In genomic region chr2:88755836-88756235, GRCh38 we compare ENCODE assay signal across 21 cellular contexts.
A peak's percentile ranks its signal among the peaks of the same experiment; 100 is the strongest.
DNase-seq lines count a peak whose midpoint lies in the region; ATAC-seq, FAIRE-seq and TF ChIP-seq lines count a peak whose summit lies in the region.
"Had no signal": no experiment of that assay in that cellular context is flagged by ENCODE, and none has a peak within 500 bp of the region (broad histone marks: within the 10 kb centered on the region; RNA-seq: fewer than 3 reads in every experiment).

No MANE protein-coding gene starts in this region.

- H2AFZ ChIP-seq in KMS-11 (ENCODE audit: low read depth) = no peak overlapping the region

- CTCF ChIA-PET in WTC11 (lab: Charles Lee) = no interaction called here

- H3K4me3 Mint-ChIP-seq in activated naive CD8-positive, alpha-beta T cell = no peak overlapping the region
- H3K4me3 Mint-ChIP-seq in activated naive CD8-positive, alpha-beta T cell treated with anti-CD3 and anti-CD28 coated beads, Interleukin-2, amount 50 U/mL, for 24 hours = no peak overlapping the region
- H3K4me3 Mint-ChIP-seq in WTC11 (no peak overlapping the region), glutamatergic neuron (ENCODE audit: unreplicated experiment) (no peak overlapping the region)
- H3K4me3 Mint-ChIP-seq in naive thymus-derived CD8-positive, alpha-beta T cell = no peak overlapping the region
- H3K4me3 Mint-ChIP-seq: CD8-positive, alpha-beta memory T cell; HFFc6 had no signal

- ATAC-seq in activated naive CD8-positive, alpha-beta T cell treated with anti-CD3 and anti-CD28 coated beads, Interleukin-2, amount 50 U/mL, for 24 hours = no peak
- ATAC-seq in WTC11 (peak; percentile 48), GM21619 (IDR thresholded peaks at IDR 0.05; ENCODE audit: unreplicated experiment) (no peak)
- ATAC-seq in naive thymus-derived CD8-positive, alpha-beta T cell = no peak

- H3K4me1 Mint-ChIP-seq in activated naive CD8-positive, alpha-beta T cell (ENCODE audit: low read depth) = peaks cover 50% of the 10 kb centered on the region
- H3K4me1 Mint-ChIP-seq in activated naive CD8-positive, alpha-beta T cell treated with anti-CD3 and anti-CD28 coated beads, Interleukin-2, amount 50 U/mL, for 24 hours = peaks cover 36% of the 10 kb centered on the region
- H3K4me1 Mint-ChIP-seq in WTC11 (no peaks in the 10 kb centered on the region; the same call in 1 of the 2 replicates), glutamatergic neuron (ENCODE audit: low read depth, unreplicated experiment) (no peaks in the 10 kb centered on the region)
- peaks cover 14 to 64% (median 40%) of the 10 kb centered on the region in 4 donors for H3K4me1 Mint-ChIP-seq in naive thymus-derived CD8-positive, alpha-beta T cell

- peaks cover 14% of the 10 kb centered on the region; the same call in 1 of the 2 replicates for H3K79me2 ChIP-seq in KMS-11 (ENCODE audit: insufficient read depth, low read depth)

- POLR2A ChIA-PET in WTC11 (lab: Charles Lee) = no interaction called here
- POLR2A ChIA-PET in naive thymus-derived CD8-positive, alpha-beta T cell (lab: Charles Lee) = no interaction called here

- H4K20me1 ChIP-seq in KMS-11 (ENCODE audit: insufficient read depth) = no peaks in the 10 kb centered on the region

- peak overlapping the region; percentile 61 for H3K27ac Mint-ChIP-seq in activated naive CD8-positive, alpha-beta T cell
- H3K27ac Mint-ChIP-seq in activated naive CD8-positive, alpha-beta T cell treated with anti-CD3 and anti-CD28 coated beads, Interleukin-2, amount 50 U/mL, for 24 hours = no peak overlapping the region
- H3K27ac Mint-ChIP-seq in WTC11 (no peak overlapping the region), glutamatergic neuron (ENCODE audit: unreplicated experiment) (no peak overlapping the region)
- H3K27ac Mint-ChIP-seq in naive thymus-derived CD8-positive, alpha-beta T cell = peak overlapping the region; percentile 45 to 92 (median 86)
- H3K27ac Mint-ChIP-seq: HFFc6 had no signal

- peaks cover 82% of the 10 kb centered on the region for H3K4me1 ChIP-seq in KMS-11 (ENCODE audit: low read depth, poor library complexity, severe bottlenecking)
- H3K4me1 ChIP-seq: lower lobe of right lung, tibial artery had no signal

- no peak for FAIRE-seq in frontal cortex (lab: Jason Lieb, UNC)
- FAIRE-seq: endometrium, kidney had no signal

- no peak for DNase-seq in activated naive CD8-positive, alpha-beta T cell treated with anti-CD3 and anti-CD28 coated beads, Interleukin-2, amount 50 U/mL, for 24 hours
- DNase-seq in WTC11 (ENCODE audit: low spot score) (no peak), frontal cortex (ENCODE audit: low spot score in 2 of 2) (no peak), glutamatergic neuron (no peak)
- DNase-seq in naive thymus-derived CD8-positive, alpha-beta T cell = no peak
- DNase-seq: activated CD4-positive, alpha-beta T cell treated with anti-CD3 and anti-CD28 coated beads, Interleukin-2, amount 50 U/mL, for 48 hours; CD8-positive, alpha-beta memory T cell; DMS153; GDM1; HFFc6; lower lobe of right lung; NCI-H187; Right ventricle myocardium superior; stimulated activated CD4-positive, alpha-beta T cell treated with anti-CD3 and anti-CD28 coated beads, Interleukin-2, amount 100 ng/mL, for 48 hours; stimulated activated naive CD4-positive, alpha-beta T cell treated with Interleukin-2 at 50 U/mL for 16 hours; tibial artery had no signal

- no peaks in the 10 kb centered on the region; the same call in 1 of the 2 replicates for H3K36me3 ChIP-seq in KMS-11 (ENCODE audit: insufficient read depth)

- H3K27me3 ChIP-seq in KMS-11 (ENCODE audit: insufficient read depth, low read depth) = no peaks in the 10 kb centered on the region
- H3K27me3 ChIP-seq: tibial artery had no signal

- H3K36me3 Mint-ChIP-seq in activated naive CD8-positive, alpha-beta T cell = peaks cover 29% of the 10 kb centered on the region
- H3K36me3 Mint-ChIP-seq in activated naive CD8-positive, alpha-beta T cell treated with anti-CD3 and anti-CD28 coated beads, Interleukin-2, amount 50 U/mL, for 24 hours (ENCODE audit: low read depth) = peaks cover 59% of the 10 kb centered on the region
- peaks cover 32% of the 10 kb centered on the region for H3K36me3 Mint-ChIP-seq in WTC11
- H3K36me3 Mint-ChIP-seq in naive thymus-derived CD8-positive, alpha-beta T cell = peaks cover 15 to 48% (median 42%) of the 10 kb centered on the region in 3 donors
- peaks cover 20% of the 10 kb centered on the region for H3K36me3 Mint-ChIP-seq in glutamatergic neuron (ENCODE audit: unreplicated experiment)

- H3K9ac ChIP-seq in KMS-11 = peak overlapping the region; percentile 85

- peaks cover 5% of the 10 kb centered on the region for H3K9me3 Mint-ChIP-seq in activated naive CD8-positive, alpha-beta T cell (ENCODE audit: low read depth)
- H3K9me3 Mint-ChIP-seq in activated naive CD8-positive, alpha-beta T cell treated with anti-CD3 and anti-CD28 coated beads, Interleukin-2, amount 50 U/mL, for 24 hours = peaks cover 14% of the 10 kb centered on the region
- peaks cover 35% of the 10 kb centered on the region for H3K9me3 Mint-ChIP-seq in WTC11
- H3K9me3 Mint-ChIP-seq in naive thymus-derived CD8-positive, alpha-beta T cell = peaks cover 0 to 28% (median 11%) of the 10 kb centered on the region in 9 donors
- peaks cover 8% of the 10 kb centered on the region for H3K9me3 Mint-ChIP-seq in glutamatergic neuron (ENCODE audit: unreplicated experiment)

- H3K27ac ChIP-seq in KMS-11 = peak overlapping the region; percentile 98
- H3K27ac ChIP-seq: lower lobe of right lung, tibial artery had no signal

- H3K27me3 Mint-ChIP-seq in activated naive CD8-positive, alpha-beta T cell = no peaks in the 10 kb centered on the region
- H3K27me3 Mint-ChIP-seq in activated naive CD8-positive, alpha-beta T cell treated with anti-CD3 and anti-CD28 coated beads, Interleukin-2, amount 50 U/mL, for 24 hours = no peaks in the 10 kb centered on the region
- H3K27me3 Mint-ChIP-seq in WTC11 (ENCODE audit: low read depth) (peaks cover 10% of the 10 kb centered on the region; the same call in 1 of the 2 replicates), glutamatergic neuron (ENCODE audit: unreplicated experiment) (no peaks in the 10 kb centered on the region)
- H3K27me3 Mint-ChIP-seq in naive thymus-derived CD8-positive, alpha-beta T cell = no peaks in the 10 kb centered on the region
- H3K27me3 Mint-ChIP-seq: CD8-positive, alpha-beta memory T cell had no signal

- peak overlapping the region; percentile 6 for H3K4me3 ChIP-seq in KMS-11 (IDR thresholded peaks at IDR 0.05; ENCODE audit: insufficient read depth, low read depth, low read length)
- H3K4me3 ChIP-seq: lower lobe of right lung, tibial artery had no signal

- TF ChIP-seq CTCF in KMS-11 (conservative IDR thresholded peaks at IDR 0.05; ENCODE audit: low read depth, low read length) (no peak; the same call in 1 of the 2 replicates), WTC11 (IDR thresholded peaks at IDR 0.05) (no peak), glutamatergic neuron (IDR thresholded peaks at IDR 0.05; ENCODE audit: partially characterized antibody, unreplicated experiment) (no peak)

- H3K4me2 ChIP-seq in KMS-11 = peak overlapping the region; percentile 96

TF ChIP-seq in WTC11, 78 proteins besides CTCF, POLR2A, EP300 and RAD21 (continues in another document):
- no peak for TF ChIP-seq ETV6 (CRISPR knock-in tag; IDR thresholded peaks at IDR 0.05)
- TF ChIP-seq HMGA2 (CRISPR knock-in tag; IDR thresholded peaks at IDR 0.05) = no peak
- no peak for TF ChIP-seq KAT7 (CRISPR knock-in tag; IDR thresholded peaks at IDR 0.05; ENCODE audit: borderline replicate concordance)
- no peak for TF ChIP-seq GTF2I (CRISPR knock-in tag; conservative IDR thresholded peaks at IDR 0.05)
- TF ChIP-seq IRF2 (CRISPR knock-in tag; IDR thresholded peaks at IDR 0.05; ENCODE audit: borderline replicate concordance, low read depth) = no peak
- no peak for TF ChIP-seq ZBTB43 (CRISPR knock-in tag; IDR thresholded peaks at IDR 0.05)
- no peak for TF ChIP-seq FOXP1 (CRISPR knock-in tag; IDR thresholded peaks at IDR 0.05; ENCODE audit: borderline replicate concordance)
- no peak for TF ChIP-seq HMGXB4 (CRISPR knock-in tag; IDR thresholded peaks at IDR 0.05)

Comparison
In these comparisons a context has a peak if more than half of its experiments do, and no peak if none do; other contexts are left out.
1. H3K27ac Mint-ChIP-seq: peak in activated naive CD8-positive, alpha-beta T cell (single experiment) and naive thymus-derived CD8-positive, alpha-beta T cell (10 of 10); none in activated naive CD8-positive, alpha-beta T cell treated with anti-CD3 and anti-CD28 coated beads, Interleukin-2, amount 50 U/mL, for 24 hours (single experiment), WTC11 (single experiment) and glutamatergic neuron (single experiment).